In the genomic region with DNA sequence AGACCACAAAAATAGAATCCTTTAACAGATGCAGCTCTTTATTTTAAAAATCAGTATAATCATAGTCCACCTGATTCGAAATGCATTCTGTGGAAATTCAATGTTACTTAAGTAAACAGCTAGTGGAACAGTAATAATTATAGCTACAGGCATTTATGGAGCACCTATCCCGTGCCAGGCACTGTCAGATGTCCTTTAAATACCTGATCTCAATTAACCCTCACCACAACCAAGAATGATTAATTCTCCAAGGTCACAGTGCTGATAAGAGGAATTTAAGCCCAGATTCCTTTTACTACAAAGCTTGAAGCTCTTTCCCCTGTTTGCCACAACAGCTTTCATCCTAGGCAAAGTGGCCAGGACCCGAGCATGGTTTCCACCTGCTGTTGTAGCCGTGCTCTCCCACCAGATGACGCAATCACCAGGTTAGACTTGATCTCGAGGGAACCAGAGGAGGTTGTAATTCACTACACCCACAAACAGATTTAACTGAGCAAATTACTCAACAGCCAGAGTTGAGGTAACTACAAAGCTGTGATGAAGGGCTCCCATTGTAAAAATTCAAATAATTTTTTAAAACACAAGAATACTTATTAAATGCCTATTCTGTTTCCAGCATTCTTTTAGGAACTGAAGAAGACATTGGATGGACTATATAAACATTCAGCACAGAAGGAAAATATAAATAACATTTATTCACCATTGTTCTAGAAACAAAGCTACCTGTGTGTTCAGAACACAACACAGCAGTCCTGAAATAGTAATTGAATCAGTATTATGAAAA, we compare ENCODE assay signal across 10 cellular contexts. TPM values are rescaled to one million over a fixed set of nuclear protein-coding genes. Genes with fewer than 3 reads are reported as not detected.
DNase-seq lines count a peak whose midpoint lies in the region; ATAC-seq and TF ChIP-seq lines count a peak whose summit lies in the region.
"Had no signal": no experiment of that assay in that cellular context is flagged by ENCODE, and none has a peak within 500 bp of the region (broad histone marks: within the 10 kb centered on the region; RNA-seq: fewer than 3 reads in every experiment).

No MANE protein-coding gene starts in this region.

- H3K9me2 ChIP-seq in hepatocyte (replicated peaks; ENCODE audit: insufficient read depth): no peaks in the 10 kb centered on the region

- peak overlapping the region; percentile 5 for H3K27ac ChIP-seq in hepatocyte
- H3K27ac ChIP-seq: C4-2B had no signal

- H4K20me1 ChIP-seq in hepatocyte (ENCODE audit: insufficient read depth, poor library complexity, severe bottlenecking): no peaks in the 10 kb centered on the region

- no peak overlapping the region for H3K4me3 ChIP-seq in hepatocyte

- H3K79me2 ChIP-seq in hepatocyte: peaks cover 77% of the 10 kb centered on the region

- peak; percentile 41 for TF ChIP-seq CTCF in hepatocyte (IDR thresholded peaks at IDR 0.05; ENCODE audit: poor library complexity)

- H3K27me3 ChIP-seq in hepatocyte: no peaks in the 10 kb centered on the region

- peaks cover 7% of the 10 kb centered on the region for H3K4me1 Mint-ChIP-seq in activated CD8-positive, alpha-beta memory T cell treated with anti-CD3 and anti-CD28 coated beads, Interleukin-2, amount 10 ng/mL, durations not matched to agents 7 days and 5 days

- no peak overlapping the region for H3K27ac Mint-ChIP-seq in activated CD8-positive, alpha-beta memory T cell treated with anti-CD3 and anti-CD28 coated beads, Interleukin-2, amount 10 ng/mL, durations not matched to agents 7 days and 5 days
- H3K27ac Mint-ChIP-seq: activated naive CD8-positive, alpha-beta T cell had no signal

- H3K27me3 Mint-ChIP-seq in activated CD8-positive, alpha-beta memory T cell treated with anti-CD3 and anti-CD28 coated beads, Interleukin-2, amount 10 ng/mL, durations not matched to agents 7 days and 5 days: no peaks in the 10 kb centered on the region
- H3K27me3 Mint-ChIP-seq: activated naive CD8-positive, alpha-beta T cell had no signal

- H2AFZ ChIP-seq in hepatocyte: no peak overlapping the region

- H3K4me3 Mint-ChIP-seq in activated CD8-positive, alpha-beta memory T cell treated with anti-CD3 and anti-CD28 coated beads, Interleukin-2, amount 10 ng/mL, durations not matched to agents 7 days and 5 days: no peak overlapping the region
- H3K4me3 Mint-ChIP-seq: activated naive CD8-positive, alpha-beta T cell had no signal

- peak; percentile 55 for ATAC-seq in activated CD8-positive, alpha-beta memory T cell treated with anti-CD3 and anti-CD28 coated beads, Interleukin-2, amount 10 ng/mL, durations not matched to agents 7 days and 5 days
- ATAC-seq in HG03342 (IDR thresholded peaks at IDR 0.05; ENCODE audit: unreplicated experiment): peak; percentile 72

- CTCF ChIA-PET in activated CD8-positive, alpha-beta memory T cell treated with anti-CD3 and anti-CD28 coated beads, Interleukin-2, amount 10 ng/mL, durations not matched to agents 7 days and 5 days (lab: Charles Lee): interaction anchor here (0.7 to 1.8 kb wide), 4 partner anchors 78 to 240 kb away, joined by 3 to 8 read pairs (median 4); no protein-coding TSS in a partner anchor

- WGBS in hepatocyte (ENCODE audit: low lambda C conversion rate, missing lambda C conversion rate): 33% methylated on average over 6 of the region's 6 CpGs

- no peaks in the 10 kb centered on the region for H3K36me3 ChIP-seq in hepatocyte (replicated peaks; ENCODE audit: insufficient read depth, low read depth)

- H3K4me2 ChIP-seq in hepatocyte: peak overlapping the region; percentile 47

- H3K9me3 ChIP-seq in hepatocyte (ENCODE audit: low read depth): peaks cover 1% of the 10 kb centered on the region

- DNase-seq in activated CD8-positive, alpha-beta memory T cell treated with anti-CD3 and anti-CD28 coated beads, Interleukin-2, amount 10 ng/mL, durations not matched to agents 7 days and 5 days: peak; percentile 51
- no peak for DNase-seq in activated CD8-positive, alpha-beta memory T cell treated with anti-CD3 and anti-CD28 coated beads, Interleukin-2, amount 50 U/mL, for 48 hours
- DNase-seq in NCI-H526 treated with DMSO at 0.1 percent for 48 hours (lab: John Stamatoyannopoulos, UW): peak; percentile 90
- DNase-seq in activated effector memory CD4-positive, alpha-beta T cell treated with anti-CD3 and anti-CD28 coated beads, Interleukin-2, amount 50 U/mL, for 16 hours: peak; percentile 74
- DNase-seq in hepatocyte (ENCODE audit: low spot score): peak; percentile 78
- peak; percentile 47 for DNase-seq in stimulated activated CD8-positive, alpha-beta memory T cell treated with anti-CD3 and anti-CD28 coated beads, Interleukin-4, amount 100 ng/mL, for 48 hours
- DNase-seq in RKO (ENCODE audit: low spot score): no peak

- H3K4me1 ChIP-seq in hepatocyte (ENCODE audit: insufficient read depth): peaks cover 20% of the 10 kb centered on the region

- H3K36me3 Mint-ChIP-seq in activated CD8-positive, alpha-beta memory T cell treated with anti-CD3 and anti-CD28 coated beads, Interleukin-2, amount 10 ng/mL, durations not matched to agents 7 days and 5 days: peaks cover 8% of the 10 kb centered on the region

- no peaks in the 10 kb centered on the region for H3K9me3 Mint-ChIP-seq in activated CD8-positive, alpha-beta memory T cell treated with anti-CD3 and anti-CD28 coated beads, Interleukin-2, amount 10 ng/mL, durations not matched to agents 7 days and 5 days (ENCODE audit: low read depth)

RNA-seq across cellular contexts. Expression of a gene that starts 10.3 kb away (rescaled TPM):
- 10 to 100 TPM; 15.7 to 19.2 TPM for total RNA-seq in activated CD8-positive, alpha-beta memory T cell treated with anti-CD3 and anti-CD28 coated beads, Interleukin-2, amount 10 ng/mL, durations not matched to agents 7 days and 5 days
- total RNA-seq in hepatocyte: 7.1 and 8.1 TPM in 2 replicates
- 3.8 and 4.6 TPM in 2 replicates for polyA plus RNA-seq in hepatocyte

Comparison
In these comparisons a context has a peak if more than half of its experiments do, and no peak if none do; other contexts are left out.
1. DNase-seq: peak in activated CD8-positive, alpha-beta memory T cell treated with anti-CD3 and anti-CD28 coated beads, Interleukin-2, amount 10 ng/mL, durations not matched to agents 7 days and 5 days (single experiment), NCI-H526 treated with DMSO at 0.1 percent for 48 hours (single experiment), activated effector memory CD4-positive, alpha-beta T cell treated with anti-CD3 and anti-CD28 coated beads, Interleukin-2, amount 50 U/mL, for 16 hours (single experiment), hepatocyte (single experiment) and stimulated activated CD8-positive, alpha-beta memory T cell treated with anti-CD3 and anti-CD28 coated beads, Interleukin-4, amount 100 ng/mL, for 48 hours (single experiment); none in activated CD8-positive, alpha-beta memory T cell treated with anti-CD3 and anti-CD28 coated beads, Interleukin-2, amount 50 U/mL, for 48 hours (single experiment) and RKO (single experiment).